In genomic region chr6:148395583-148396101, GRCh38 we compare ENCODE assay signal across 15 cellular contexts. TPM values are rescaled to one million over a fixed set of nuclear protein-coding genes. Genes with fewer than 3 reads are reported as not detected.
A peak's percentile ranks its signal among the peaks of the same experiment; 100 is the strongest.
DNase-seq lines count a peak whose midpoint lies in the region; ATAC-seq and TF ChIP-seq lines count a peak whose summit lies in the region.
"Had no signal": no experiment of that assay in that cellular context is flagged by ENCODE, and none has a peak within 500 bp of the region (broad histone marks: within the 10 kb centered on the region; RNA-seq: fewer than 3 reads in every experiment).

No MANE protein-coding gene starts in this region.

- H3K36me3 ChIP-seq in vagina = peaks cover 0 to 3% of the 10 kb centered on the region in 2 donors

- H3K4me3 ChIP-seq in epithelial cell of esophagus (ENCODE audit: low read length) (no peak overlapping the region), vagina (no peak overlapping the region)
- H3K4me3 ChIP-seq: A549, K562, left lung, skin epidermis had no signal

- H3K27me3 ChIP-seq in vagina = no peaks in the 10 kb centered on the region
- H3K27me3 ChIP-seq: left lung had no signal

- no peak for TF ChIP-seq POLR2A in vagina (IDR thresholded peaks at IDR 0.05)

- TF ChIP-seq CTCF in epithelial cell of esophagus (IDR thresholded peaks at IDR 0.05; ENCODE audit: insufficient read depth, low read depth, low read length, missing control alignments) = no peak
- no peak for TF ChIP-seq CTCF in vagina (IDR thresholded peaks at IDR 0.05)

- DNase-seq in SHP77 (lab: John Stamatoyannopoulos, UW) = peak; percentile 14 to 21
- no peak for DNase-seq in SHP77 treated with DMSO at 0.1 percent for 48 hours (lab: John Stamatoyannopoulos, UW)
- peak; percentile 49 for DNase-seq in epithelial cell of esophagus (ENCODE audit: low read depth)
- DNase-seq in left lobe of liver (ENCODE audit: low spot score) = no peak
- DNase-seq in vagina (ENCODE audit: extremely low spot score in 2 of 2) = no peak
- DNase-seq in H4 (ENCODE audit: low spot score) = no peak
- DNase-seq: activated effector memory CD4-positive, alpha-beta T cell treated with anti-CD3 and anti-CD28 coated beads, Interleukin-2, amount 50 U/mL, for 16 hours; COR-L47; effector CD4-positive, alpha-beta T cell; left lung had no signal

- H3K9me3 ChIP-seq in vagina = no peaks in the 10 kb centered on the region
- H3K9me3 ChIP-seq: A549, left lung had no signal

- H3K27ac ChIP-seq in vagina = peak overlapping the region; percentile 4
- H3K27ac ChIP-seq: A549 had no signal

- ATAC-seq in left lobe of liver (peak; percentile 32), HG03139 (IDR thresholded peaks at IDR 0.05; ENCODE audit: unreplicated experiment) (no peak), HG02678 (IDR thresholded peaks at IDR 0.05; ENCODE audit: unreplicated experiment) (no peak)
- ATAC-seq: A549, K562 had no signal

- peaks cover 21% of the 10 kb centered on the region for H3K4me1 ChIP-seq in vagina

- intact Hi-C loops in vagina (cut with DNase I) = no loop called here

RNA-seq across cellular contexts. Expression of gene SASH1, which starts 53.0 kb away (rescaled TPM):
- total RNA-seq in left lobe of liver (14.0 TPM), vagina (86.4 TPM)
- total RNA-seq in H4 (2014; rRNA removed; shearing (Covaris generic)) = 4.5 and 6.7 TPM in 2 replicates

Comparison
In these comparisons a context has a peak if more than half of its experiments do, and no peak if none do; other contexts are left out.
1. DNase-seq: peak in SHP77 (2 of 2) and epithelial cell of esophagus (single experiment); none in SHP77 treated with DMSO at 0.1 percent for 48 hours (single experiment), left lobe of liver (single experiment), vagina (0 of 2) and H4 (single experiment).